Comparison of ENCODE assay signal across 2 cellular contexts in genomic region chr6:26483727-26484126, GRCh38.
TF ChIP-seq lines count a peak whose summit lies in the region.

No MANE protein-coding gene starts in this region.

TF ChIP-seq in HEK293, 187 proteins besides CTCF, POLR2A, EP300 and RAD21:
- peak; percentile 100 for TF ChIP-seq ZNF677 (tag by site-specific recombination; IDR thresholded peaks at IDR 0.05)
- TF ChIP-seq ZNF280D (tag by site-specific recombination; IDR thresholded peaks at IDR 0.05) = no peak

TF ChIP-seq in K562, 482 proteins besides CTCF, POLR2A, EP300 and RAD21:
- TF ChIP-seq RBM34 (IDR thresholded peaks at IDR 0.05; ENCODE audit: borderline replicate concordance, insufficient read depth, low read length) = no peak
- no peak for TF ChIP-seq SAFB2 (IDR thresholded peaks at IDR 0.05; ENCODE audit: borderline replicate concordance, low read depth, low read length, severe bottlenecking)
- TF ChIP-seq ZNF518B (CRISPR knock-in tag; IDR thresholded peaks at IDR 0.05) = no peak
- TF ChIP-seq FOXO4 (CRISPR knock-in tag; IDR thresholded peaks at IDR 0.05) = no peak
- TF ChIP-seq STAT5A (IDR thresholded peaks at IDR 0.05; ENCODE audit: borderline replicate concordance, low read length) = no peak
- no peak for TF ChIP-seq RBM25 (IDR thresholded peaks at IDR 0.05; ENCODE audit: low read depth, low read length, severe bottlenecking)
- no peak for TF ChIP-seq MAX (CRISPR knock-in tag; IDR thresholded peaks at IDR 0.05)
- TF ChIP-seq E2F8 (IDR thresholded peaks at IDR 0.05; ENCODE audit: low read depth, partially characterized antibody) = no peak
- no peak for TF ChIP-seq BCL6 (CRISPR knock-in tag; IDR thresholded peaks at IDR 0.05)
- TF ChIP-seq BRD4 (IDR thresholded peaks at IDR 0.05) = no peak
- no peak for TF ChIP-seq PYGO2 (tag; IDR thresholded peaks at IDR 0.05)
- TF ChIP-seq ZNF263 (CRISPR knock-in tag; IDR thresholded peaks at IDR 0.05; ENCODE audit: borderline replicate concordance) = no peak
- TF ChIP-seq SETDB1 (IDR thresholded peaks at IDR 0.05; ENCODE audit: low read length) = no peak
- TF ChIP-seq ZNF445 (CRISPR knock-in tag; IDR thresholded peaks at IDR 0.05; ENCODE audit: low read depth) = no peak
- TF ChIP-seq ZNF282 (CRISPR knock-in tag; IDR thresholded peaks at IDR 0.05) = no peak
- TF ChIP-seq ZKSCAN8 (CRISPR knock-in tag; IDR thresholded peaks at IDR 0.05) = no peak
- no peak for TF ChIP-seq PHF21A (IDR thresholded peaks at IDR 0.05; ENCODE audit: borderline replicate concordance, low read depth)
